ENCODE assay signal across 8 cellular contexts in genomic region chr17:45313927-45314760, GRCh38. TPM values are rescaled to one million over a fixed set of nuclear protein-coding genes. Genes with fewer than 3 reads are reported as not detected.
DNase-seq lines count a peak whose midpoint lies in the region; ATAC-seq and TF ChIP-seq lines count a peak whose summit lies in the region.

No MANE protein-coding gene starts in this region.

- no peaks in the 10 kb centered on the region for H3K27me3 ChIP-seq in right atrium auricular region
- H3K27me3 ChIP-seq in adrenal gland, result no peaks in the 10 kb centered on the region
- no peaks in the 10 kb centered on the region for H3K27me3 ChIP-seq in mononuclear cell (ENCODE audit: insufficient read depth, low read length)
- H3K27me3 ChIP-seq in vagina, result no peaks in the 10 kb centered on the region

- no peak for ATAC-seq in Right ventricle myocardium superior (ENCODE audit: poor library complexity)
- ATAC-seq in HG03095 (IDR thresholded peaks at IDR 0.05; ENCODE audit: unreplicated experiment), result no peak
- no peak for ATAC-seq in sciatic nerve

- DNase-seq in right atrium auricular region (ENCODE audit: low spot score), result no peak
- DNase-seq in Right ventricle myocardium superior, result no peak
- DNase-seq in adrenal gland, result no peak
- DNase-seq in vagina (ENCODE audit: extremely low spot score in 2 of 2), result no peak
- no peak for DNase-seq in sciatic nerve (ENCODE audit: low spot score)
- DNase-seq in GM19238 (ENCODE audit: insufficient read length, low spot score), result no peak

- peaks cover 0 to 80% of the 10 kb centered on the region in 2 donors for H3K4me1 ChIP-seq in right atrium auricular region
- H3K4me1 ChIP-seq in adrenal gland (replicated peaks in 1 of 2), result peaks cover 55 to 77% of the 10 kb centered on the region in 2 donors
- H3K4me1 ChIP-seq in mononuclear cell (ENCODE audit: insufficient read depth, low read length), result peaks cover 83% of the 10 kb centered on the region
- peaks cover 83% of the 10 kb centered on the region for H3K4me1 ChIP-seq in vagina

- H3K27ac ChIP-seq in right atrium auricular region (peak overlapping the region; percentile 96 to 97), adrenal gland (peak overlapping the region in 4 of 5 donors; percentile 19 to 93 (median 88)), vagina (peak overlapping the region; percentile 95)

- TF ChIP-seq POLR2A in adrenal gland (IDR thresholded peaks at IDR 0.05) (no peak), vagina (IDR thresholded peaks at IDR 0.05) (no peak)

- H3K9me3 ChIP-seq in right atrium auricular region (no peaks in the 10 kb centered on the region), adrenal gland (replicated peaks in 1 of 3) (no peaks in the 10 kb centered on the region), mononuclear cell (ENCODE audit: low read depth, low read length) (no peaks in the 10 kb centered on the region), vagina (no peaks in the 10 kb centered on the region)

- intact Hi-C loops in Right ventricle myocardium superior (cut with DNase I) (no loop called here), adrenal gland (cut with DNase I) (no loop called here), vagina (cut with DNase I) (loop anchor here (10.0 kb wide), 1 partner anchor 169 kb away; the partner anchor contains the start of gene HEXIM1), sciatic nerve (cut with DNase I) (no loop called here)

- no peak for TF ChIP-seq CTCF in right atrium auricular region (IDR thresholded peaks at IDR 0.05)
- no peak for TF ChIP-seq CTCF in adrenal gland (IDR thresholded peaks at IDR 0.05)
- TF ChIP-seq CTCF in vagina (IDR thresholded peaks at IDR 0.05), result no peak

- peak overlapping the region; percentile 73 to 82 for H3K4me3 ChIP-seq in right atrium auricular region
- H3K4me3 ChIP-seq in adrenal gland, result no peak overlapping the region
- peak overlapping the region; percentile 71 for H3K4me3 ChIP-seq in mononuclear cell (ENCODE audit: low read length)
- peak overlapping the region in 1 of 2 donors; percentile 60 for H3K4me3 ChIP-seq in vagina

- WGBS in adrenal gland, 4 donors, result 42 to 56% (median 45%) methylated on average over 6 to 7 of the region's 7 CpGs

- H3K36me3 ChIP-seq in right atrium auricular region (no peaks in the 10 kb centered on the region), adrenal gland (replicated peaks in 1 of 2) (no peaks in the 10 kb centered on the region), vagina (no peaks in the 10 kb centered on the region)

RNA-seq across cellular contexts. Expression of gene MAP3K14, which starts 2.7 kb away (rescaled TPM):
- total RNA-seq in right atrium auricular region (10 to 100 TPM in 1 of 2 donors, 1 to 10 TPM in 1; 8.2 to 10.6 TPM), Right ventricle myocardium superior (12.2 TPM), adrenal gland (1 to 10 TPM; 2.4 to 9.7 (median 7.2) TPM), mononuclear cell (17.4 TPM), vagina (9.8 TPM), sciatic nerve (19.1 TPM)
- 10 to 100 TPM in 1 of 3 donors, 1 to 10 TPM in 2; 2.9 to 14.7 (median 7.7) TPM for polyA plus RNA-seq in adrenal gland

RNA-seq across cellular contexts. Expression of gene SPATA32, which starts 52.2 kb away (rescaled TPM):
- total RNA-seq in right atrium auricular region, result not detected
- total RNA-seq in Right ventricle myocardium superior, result not detected
- total RNA-seq in adrenal gland, result under 1 TPM in 1 of 8 donors, not detected in 7; 0.11 TPM
- not detected for polyA plus RNA-seq in adrenal gland
- 0.10 TPM for total RNA-seq in mononuclear cell
- not detected for total RNA-seq in vagina
- total RNA-seq in sciatic nerve, result not detected

Comparison
In these comparisons a context has a peak if more than half of its experiments do, and no peak if none do; other contexts are left out.
1. H3K4me3 ChIP-seq: peak in right atrium auricular region (2 of 2) and mononuclear cell (single experiment); none in adrenal gland (0 of 4).
2. Peak in every context shown above with its lines, with median percentiles within 50 percentile points of each other: H3K27ac ChIP-seq.